Comparison of ENCODE assay signal across 7 cellular contexts in genomic region chr2:27381577-27382181, GRCh38. TPM values are rescaled to one million over a fixed set of nuclear protein-coding genes. Genes with fewer than 3 reads are reported as not detected.
DNase-seq lines count a peak whose midpoint lies in the region; ATAC-seq and TF ChIP-seq lines count a peak whose summit lies in the region.
"Had no signal": no experiment of that assay in that cellular context is flagged by ENCODE, and none has a peak within 500 bp of the region (broad histone marks: within the 10 kb centered on the region; RNA-seq: fewer than 3 reads in every experiment).

No MANE protein-coding gene starts in this region.

- H3K27ac ChIP-seq in BLaER1 (peak overlapping the region; percentile 86; the same call in 1 of the 2 replicates), SU-DHL-6 (ENCODE audit: low read depth, low read length) (peak overlapping the region; percentile 75)

- intact Hi-C loops in sciatic nerve (cut with DNase I), result no loop called here

- H3K27me3 ChIP-seq in BLaER1, result no peaks in the 10 kb centered on the region
- no peaks in the 10 kb centered on the region for H3K27me3 ChIP-seq in SU-DHL-6 (ENCODE audit: low read length)

- no peak overlapping the region for H2AFZ ChIP-seq in SU-DHL-6 (ENCODE audit: low read depth, low read length, severe bottlenecking)

- no peaks in the 10 kb centered on the region for H3K27me3 Mint-ChIP-seq in memory B cell

- no peaks in the 10 kb centered on the region for H3K9me3 Mint-ChIP-seq in memory B cell

- H3K9me2 ChIP-seq in SU-DHL-6 (replicated peaks; ENCODE audit: insufficient read depth, low read length), result no peaks in the 10 kb centered on the region

- TF ChIP-seq CTCF in SU-DHL-6 (IDR thresholded peaks at IDR 0.05; ENCODE audit: insufficient read depth, low read length, poor library complexity, severe bottlenecking), result no peak

- H3K27ac Mint-ChIP-seq in memory B cell, result peak overlapping the region; percentile 96

- H4K20me1 ChIP-seq in BLaER1, result peaks cover 38% of the 10 kb centered on the region
- no peaks in the 10 kb centered on the region for H4K20me1 ChIP-seq in SU-DHL-6 (ENCODE audit: low read depth, low read length)

- DNase-seq in memory B cell (ENCODE audit: low spot score in 2 of 2) (no peak), NCI-H526 (lab: John Stamatoyannopoulos, UW) (no peak), sciatic nerve (ENCODE audit: low spot score) (no peak), globus pallidus (ENCODE audit: low spot score) (no peak)
- DNase-seq: OCI-M1 had no signal

- H3K4me1 Mint-ChIP-seq in memory B cell, result peaks cover 24% of the 10 kb centered on the region

- H3K4me3 Mint-ChIP-seq in memory B cell, result peak overlapping the region; percentile 96

- peaks cover 30% of the 10 kb centered on the region for H3F3A ChIP-seq in SU-DHL-6 (ENCODE audit: insufficient read depth)

- H3K4me3 ChIP-seq in BLaER1 (no peak overlapping the region), SU-DHL-6 (ENCODE audit: insufficient read depth, low read length, poor library complexity, severe bottlenecking) (no peak overlapping the region)

- H3K4me1 ChIP-seq in BLaER1, result peaks cover 27% of the 10 kb centered on the region

- H3K9ac ChIP-seq in BLaER1 (no peak overlapping the region), SU-DHL-6 (ENCODE audit: low read length) (no peak overlapping the region)

- 0 out of 2 replicates have a peak, but pooled peaks cover 7% of the 10 kb centered on the region for H3K79me2 ChIP-seq in SU-DHL-6 (ENCODE audit: insufficient read depth, low read length)

- ATAC-seq in memory B cell (ENCODE audit: low read depth) (no peak), sciatic nerve (no peak)

- peaks cover 82% of the 10 kb centered on the region for H3K36me3 ChIP-seq in BLaER1
- H3K36me3 ChIP-seq in SU-DHL-6 (ENCODE audit: low read length), result peaks cover 21% of the 10 kb centered on the region; the same call in 1 of the 2 replicates

- H3K4me2 ChIP-seq in BLaER1 (no peak overlapping the region), SU-DHL-6 (ENCODE audit: low read depth, low read length, poor library complexity, severe bottlenecking) (no peak overlapping the region)

- H3K9me3 ChIP-seq in BLaER1 (no peaks in the 10 kb centered on the region), SU-DHL-6 (ENCODE audit: insufficient read depth, low read length) (no peaks in the 10 kb centered on the region)

- peaks cover 24% of the 10 kb centered on the region for H3K36me3 Mint-ChIP-seq in memory B cell

RNA-seq across cellular contexts. Expression of gene ZNF513, which starts 1.1 kb away (rescaled TPM):
- total RNA-seq in sciatic nerve, result 17.0 TPM

RNA-seq across cellular contexts. Expression of gene SNX17, which starts 11.3 kb away (rescaled TPM):
- total RNA-seq in sciatic nerve, result 79.1 TPM

RNA-seq across cellular contexts. Expression of gene EIF2B4, which starts 11.5 kb away (rescaled TPM):
- 39.1 TPM for total RNA-seq in sciatic nerve

RNA-seq across cellular contexts. Expression of gene GTF3C2, which starts 25.1 kb away (rescaled TPM):
- total RNA-seq in sciatic nerve, result 57.1 TPM

RNA-seq across cellular contexts. Expression of gene PPM1G, which starts 27.7 kb away (rescaled TPM):
- 37.8 TPM for total RNA-seq in sciatic nerve
